In the genomic region with DNA sequence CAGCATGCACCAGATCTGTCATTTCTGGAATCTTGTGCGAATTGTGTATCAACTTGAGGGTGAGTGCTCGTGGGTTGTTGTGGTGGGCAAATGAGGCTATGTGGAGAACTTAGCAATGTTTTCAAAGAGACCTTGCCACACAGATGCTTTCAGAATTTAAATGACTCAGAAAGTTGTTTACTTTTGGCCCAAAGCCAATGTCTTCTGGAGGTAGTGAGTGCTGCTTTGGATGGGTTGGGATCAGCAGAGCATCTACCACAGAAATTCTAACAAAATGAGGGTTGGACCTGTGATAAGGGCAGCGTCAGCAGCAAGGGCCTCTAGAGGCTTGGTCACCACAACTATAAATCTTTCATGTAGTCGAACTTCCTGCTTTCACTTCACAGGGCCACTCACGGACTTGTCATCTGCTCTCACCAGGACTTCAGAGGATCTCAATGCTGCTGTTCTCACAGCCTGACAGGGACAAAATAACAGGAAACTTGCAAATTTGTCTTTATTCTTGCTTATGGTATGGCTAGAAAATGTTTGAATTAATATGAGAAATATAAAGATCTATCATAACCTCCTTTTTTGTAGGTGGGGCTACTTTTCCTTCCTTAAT, we compare ENCODE assay signal across 8 cellular contexts.
A peak's percentile ranks its signal among the peaks of the same experiment; 100 is the strongest.
DNase-seq lines count a peak whose midpoint lies in the region; ATAC-seq, FAIRE-seq and TF ChIP-seq lines count a peak whose summit lies in the region.

No MANE protein-coding gene starts in this region.

- H3K4me3 ChIP-seq in A549 (no peak overlapping the region), dorsolateral prefrontal cortex (no peak overlapping the region)
- no peak overlapping the region for H3K4me3 ChIP-seq in Jurkat, Clone E6-1 (ENCODE audit: low read length)

- no peak for TF ChIP-seq RAD21 in A549 (conservative IDR thresholded peaks at IDR 0.05 in 1 of 2, IDR thresholded peaks at IDR 0.05 in 1 of 2)

- peaks cover 69% of the 10 kb centered on the region for H3K4me1 ChIP-seq in A549

- no peak for TF ChIP-seq EP300 in A549 (IDR thresholded peaks at IDR 0.05)

- H3K4me2 ChIP-seq in A549, result peak overlapping the region; percentile 46

- no peaks in the 10 kb centered on the region for H3K27me3 ChIP-seq in dorsolateral prefrontal cortex

- H3K27ac ChIP-seq in A549 (peak overlapping the region in 1 of 2 experiments; percentile 34; a peak in 3 of 6 replicates), dorsolateral prefrontal cortex (peak overlapping the region in 2 of 59 donors; percentile 2 to 67)

- FAIRE-seq in A549 (lab: Jason Lieb, UNC), result no peak

- DNase-seq in A549 (ENCODE audit: low read depth in 1 of 2, low spot score in 1 of 2) (peak; percentile 17 to 76), GM03348 (ENCODE audit: low spot score) (peak; percentile 62), GOT3 (lab: John Stamatoyannopoulos, UW) (peak; percentile 3), UCSD-AML1 (lab: John Stamatoyannopoulos, UW; ENCODE audit: unreplicated experiment) (peak; percentile 40), left kidney (ENCODE audit: low read depth, low spot score) (peak; percentile 56), putamen (ENCODE audit: low spot score) (no peak), dorsolateral prefrontal cortex (no peak)
- DNase-seq in Jurkat, Clone E6-1 (ENCODE audit: low read depth, low spot score), result peak; percentile 3

- POLR2A ChIA-PET in A549 (lab: Yijun Ruan, JAX), result no interaction called here

- CTCF ChIA-PET in A549 (lab: Yijun Ruan, JAX), result interaction anchor here (1.6 kb wide), 2 partner anchors 17 to 92 kb away, joined by 3 to 4 read pairs; no protein-coding TSS in a partner anchor

- no peak for TF ChIP-seq POLR2A in A549 (IDR thresholded peaks at IDR 0.05; ENCODE audit: low read length)

- intact Hi-C loops in dorsolateral prefrontal cortex (cut with DNase I), result no loop called here

- TF ChIP-seq CTCF in A549 (IDR thresholded peaks at IDR 0.05) (no peak), dorsolateral prefrontal cortex (IDR thresholded peaks at IDR 0.05 in 54 of 56, conservative IDR thresholded peaks at IDR 0.05 in 2 of 56; ENCODE audit: low read depth in 1 of 56, partially characterized antibody in 56 of 56) (no peak)

- ATAC-seq in A549, result peak; percentile 56 to 66

- 24% methylated on average over 5 of the region's 5 CpGs for WGBS in A549 (ENCODE audit: missing lambda C conversion rate)

- H3K9me3 ChIP-seq in A549, result no peaks in the 10 kb centered on the region

TF ChIP-seq in A549, 52 proteins besides CTCF, POLR2A, EP300 and RAD21:
- TF ChIP-seq FOSL2 (IDR thresholded peaks at IDR 0.05) (no peak), FOSL2 (CRISPR knock-in tag; IDR thresholded peaks at IDR 0.05) (peak; percentile 50), JUNB (IDR thresholded peaks at IDR 0.05) (peak; percentile 41; the same call in 1 of the 2 replicates), MAFK (IDR thresholded peaks at IDR 0.05; ENCODE audit: partially characterized antibody) (peak; percentile 33), HOXA7 (CRISPR knock-in tag; IDR thresholded peaks at IDR 0.05) (no peak)
- TF ChIP-seq, protein P1, sequence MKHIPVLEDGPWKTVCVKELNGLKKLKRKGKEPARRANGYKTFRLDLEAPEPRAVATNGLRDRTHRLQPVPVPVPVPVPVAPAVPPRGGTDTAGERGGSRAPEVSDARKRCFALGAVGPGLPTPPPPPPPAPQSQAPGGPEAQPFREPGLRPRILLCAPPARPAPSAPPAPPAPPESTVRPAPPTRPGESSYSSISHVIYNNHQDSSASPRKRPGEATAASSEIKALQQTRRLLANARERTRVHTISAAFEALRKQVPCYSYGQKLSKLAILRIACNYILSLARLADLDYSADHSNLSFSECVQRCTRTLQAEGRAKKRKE (CRISPR knock-in tag; IDR thresholded peaks at IDR 0.05; ENCODE audit: low read depth), result no peak

Comparison
In these comparisons a context has a peak if more than half of its experiments do, and no peak if none do; other contexts are left out.
1. DNase-seq: peak in A549 (2 of 2), GM03348 (single experiment), GOT3 (single experiment), Jurkat, Clone E6-1 (single experiment), UCSD-AML1 (single experiment) and left kidney (single experiment); none in putamen (single experiment) and dorsolateral prefrontal cortex (0 of 10).